ENCODE assay signal across 11 cellular contexts in the genomic region with DNA sequence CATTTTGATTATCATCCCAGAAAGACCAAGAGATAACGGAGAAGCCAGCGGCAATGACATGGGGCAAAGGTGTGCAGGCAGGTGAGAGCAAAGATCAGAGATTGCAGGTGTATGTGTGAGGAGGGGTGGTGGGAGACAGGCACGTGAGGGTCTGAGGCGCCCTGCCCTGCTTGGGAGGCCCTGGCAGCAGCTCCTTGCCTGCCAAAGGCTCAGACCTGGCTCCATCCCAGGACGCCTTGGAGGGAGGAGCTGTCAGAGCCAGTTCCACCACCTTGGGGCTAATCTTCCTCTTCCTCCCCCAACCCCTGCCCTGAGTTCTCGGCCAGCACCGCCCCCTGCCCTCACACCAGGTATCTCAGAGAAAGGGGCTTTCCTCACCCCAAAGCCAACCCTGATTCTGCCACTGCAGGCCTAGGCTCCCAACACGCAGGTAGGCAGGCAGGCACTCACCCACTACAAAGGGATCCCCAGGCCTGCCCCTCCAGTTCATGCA. TPM values are rescaled to one million over a fixed set of nuclear protein-coding genes. Genes with fewer than 3 reads are reported as not detected.
DNase-seq lines count a peak whose midpoint lies in the region; ATAC-seq and TF ChIP-seq lines count a peak whose summit lies in the region.
"Had no signal": no experiment of that assay in that cellular context is flagged by ENCODE, and none has a peak within 500 bp of the region (broad histone marks: within the 10 kb centered on the region; RNA-seq: fewer than 3 reads in every experiment).

No MANE protein-coding gene starts in this region.

- TF ChIP-seq CTCF in C4-2B (conservative IDR thresholded peaks at IDR 0.05): no peak
- no peak for TF ChIP-seq CTCF in MM.1S (IDR thresholded peaks at IDR 0.05; ENCODE audit: low read length)
- no peak for TF ChIP-seq CTCF in GM13977 (IDR thresholded peaks at IDR 0.05; ENCODE audit: extremely low read depth, insufficient read depth, missing control alignments)
- no peak for TF ChIP-seq CTCF in GM10248 (IDR thresholded peaks at IDR 0.05; ENCODE audit: control extremely low read depth, extremely low read depth, low read depth, missing control alignments)

- peaks cover 22% of the 10 kb centered on the region for H3K36me3 Mint-ChIP-seq in central memory CD8-positive, alpha-beta T cell (ENCODE audit: insufficient read depth)
- H3K36me3 Mint-ChIP-seq in naive thymus-derived CD4-positive, alpha-beta T cell: peaks cover 0 to 30% (median under 1%) of the 10 kb centered on the region in 5 donors

- peak overlapping the region; percentile 92 for H3K4me3 ChIP-seq in MM.1S (ENCODE audit: low read length)
- peak overlapping the region; percentile 86 for H3K4me3 ChIP-seq in naive thymus-derived CD4-positive, alpha-beta T cell (ENCODE audit: low read length)

- H3K27me3 ChIP-seq in MM.1S (replicated peaks; ENCODE audit: insufficient read depth, low read length): no peaks in the 10 kb centered on the region
- H3K27me3 ChIP-seq in naive thymus-derived CD4-positive, alpha-beta T cell (ENCODE audit: control insufficient read depth in 2 of 2, insufficient read depth in 2 of 2, low read length in 2 of 2): no peaks in the 10 kb centered on the region

- H3K4me3 Mint-ChIP-seq in central memory CD8-positive, alpha-beta T cell: peak overlapping the region; percentile 87
- H3K4me3 Mint-ChIP-seq in naive thymus-derived CD4-positive, alpha-beta T cell: peak overlapping the region; percentile 89 to 98 (median 94)

- CTCF ChIA-PET in naive thymus-derived CD4-positive, alpha-beta T cell (lab: Charles Lee): interaction anchor here (1.0 to 1.3 kb wide), 2 partner anchors 31 to 71 kb away, joined by 3 to 5 read pairs; no protein-coding TSS in a partner anchor
- CTCF ChIA-PET in GM10248 (lab: Yijun Ruan, JAX): interaction anchor here (1.7 to 2.3 kb wide), 2 partner anchors 7 to 13 kb away, joined by 6 to 7 read pairs; no protein-coding TSS in a partner anchor

- peaks cover 4% of the 10 kb centered on the region for H3K36me3 ChIP-seq in MM.1S (replicated peaks; ENCODE audit: insufficient read depth, low read length)
- H3K36me3 ChIP-seq in naive thymus-derived CD4-positive, alpha-beta T cell (ENCODE audit: control insufficient read depth in 2 of 3, insufficient read depth in 3 of 3, low read length in 3 of 3): peaks cover 0 to 35% (median 20%) of the 10 kb centered on the region in 3 experiments

- peaks cover 36% of the 10 kb centered on the region for H3K4me1 Mint-ChIP-seq in central memory CD8-positive, alpha-beta T cell
- peaks cover 23 to 60% (median 46%) of the 10 kb centered on the region in 7 donors for H3K4me1 Mint-ChIP-seq in naive thymus-derived CD4-positive, alpha-beta T cell

- in situ Hi-C loops in GM13977 (cut with MboI; ENCODE audit: low pct_unique_long_range_greater_than_20kb, low sequenced_read_pairs, unreplicated experiment): no loop called here

- TF ChIP-seq POLR2A in GM18505 (IDR thresholded peaks at IDR 0.05; ENCODE audit: borderline replicate concordance, extremely low read depth, insufficient read depth, insufficient read length): no peak

- no peaks in the 10 kb centered on the region for H3K9me3 ChIP-seq in MM.1S (replicated peaks; ENCODE audit: insufficient read depth, low read length)
- H3K9me3 ChIP-seq in naive thymus-derived CD4-positive, alpha-beta T cell (ENCODE audit: control insufficient read depth in 2 of 3, low read length in 3 of 3): no peaks in the 10 kb centered on the region

- no peaks in the 10 kb centered on the region for H3K9me3 Mint-ChIP-seq in central memory CD8-positive, alpha-beta T cell
- H3K9me3 Mint-ChIP-seq in naive thymus-derived CD4-positive, alpha-beta T cell: peaks cover 0 to 2% (median 0%) of the 10 kb centered on the region in 11 donors

- peak overlapping the region; percentile 95 for H3K27ac Mint-ChIP-seq in central memory CD8-positive, alpha-beta T cell (ENCODE audit: low read depth)
- H3K27ac Mint-ChIP-seq in naive thymus-derived CD4-positive, alpha-beta T cell: peak overlapping the region; percentile 81 to 97 (median 95)

- H3K27ac ChIP-seq in C4-2B (peak overlapping the region; percentile 84), MM.1S (ENCODE audit: low read length) (peak overlapping the region; percentile 93; the same call in 1 of the 2 replicates)
- H3K27ac ChIP-seq in naive thymus-derived CD4-positive, alpha-beta T cell (ENCODE audit: low read depth, low read length): peak overlapping the region; percentile 85

- H3K4me2 ChIP-seq in MM.1S (ENCODE audit: low read depth, low read length): peak overlapping the region; percentile 96

- H2AFZ ChIP-seq in MM.1S (ENCODE audit: low read length): no peak overlapping the region

- H4K20me1 ChIP-seq in MM.1S (ENCODE audit: insufficient read depth, low read length): no peaks in the 10 kb centered on the region

- H3K79me2 ChIP-seq in MM.1S (ENCODE audit: low read length): peaks cover 48% of the 10 kb centered on the region

- intact Hi-C loops in naive thymus-derived CD4-positive, alpha-beta T cell (cut with micrococcal nuclease): no loop called here

- POLR2A ChIA-PET in naive thymus-derived CD4-positive, alpha-beta T cell (lab: Charles Lee): interaction anchor here (5.8 kb wide), 1 partner anchor 30 kb away, joined by 102 read pairs; no protein-coding TSS in a partner anchor
- POLR2A ChIA-PET in GM10248 (lab: Yijun Ruan, JAX): no interaction called here

- H3K27me3 Mint-ChIP-seq in central memory CD8-positive, alpha-beta T cell: no peaks in the 10 kb centered on the region
- no peaks in the 10 kb centered on the region for H3K27me3 Mint-ChIP-seq in naive thymus-derived CD4-positive, alpha-beta T cell

- no peaks in the 10 kb centered on the region for H3K9me2 ChIP-seq in MM.1S (replicated peaks; ENCODE audit: insufficient read depth, low read length)

- H3F3A ChIP-seq in MM.1S (ENCODE audit: insufficient read depth, low read length): peaks cover 17% of the 10 kb centered on the region

- ATAC-seq in central memory CD8-positive, alpha-beta T cell (replicated peaks; ENCODE audit: extremely low read depth, poor library complexity, severe bottlenecking): no peak
- ATAC-seq in naive thymus-derived CD4-positive, alpha-beta T cell: peak; percentile 54
- ATAC-seq in GM18505 (IDR thresholded peaks at IDR 0.05; ENCODE audit: unreplicated experiment) (no peak), GM19023 (IDR thresholded peaks at IDR 0.05; ENCODE audit: unreplicated experiment) (no peak)

- peaks cover 16% of the 10 kb centered on the region for H3K4me1 ChIP-seq in MM.1S (ENCODE audit: low read length)
- H3K4me1 ChIP-seq in naive thymus-derived CD4-positive, alpha-beta T cell (ENCODE audit: control insufficient read depth in 2 of 2, insufficient read depth in 2 of 2, low read length in 2 of 2): peaks cover 27 to 36% of the 10 kb centered on the region in 2 donors

- peak overlapping the region; percentile 84 for H3K9ac ChIP-seq in MM.1S (ENCODE audit: low read length)

- DNase-seq in MM.1S (no peak), GM13977 (ENCODE audit: low spot score) (no peak), GM10248 (ENCODE audit: extremely low spot score) (no peak)
- DNase-seq in central memory CD8-positive, alpha-beta T cell (ENCODE audit: low spot score in 2 of 2): no peak
- DNase-seq in naive thymus-derived CD4-positive, alpha-beta T cell: peak in 4 of 9 donors; percentile 25 to 65 (median 39)
- DNase-seq: NCI-H187, SHP77 had no signal

RNA-seq across cellular contexts. Expression of gene AQP3, which starts 2.0 kb away (rescaled TPM):
- total RNA-seq in naive thymus-derived CD4-positive, alpha-beta T cell: 100 to 1,000 TPM in 3 of 5 experiments, 10 to 100 TPM in 2; 53.3 to 173 (median 110) TPM
- 100 to 1,000 TPM; 178 to 252 TPM for polyA plus RNA-seq in naive thymus-derived CD4-positive, alpha-beta T cell

RNA-seq across cellular contexts. Expression of gene NOL6, which starts 28.3 kb away (rescaled TPM):
- 10 to 100 TPM; 34.0 to 48.0 (median 44.0) TPM for total RNA-seq in naive thymus-derived CD4-positive, alpha-beta T cell
- 10 to 100 TPM; 14.2 to 30.0 TPM for polyA plus RNA-seq in naive thymus-derived CD4-positive, alpha-beta T cell

RNA-seq across cellular contexts. Expression of gene AQP7, which starts 43.1 kb away (rescaled TPM):
- total RNA-seq in naive thymus-derived CD4-positive, alpha-beta T cell: 1 to 10 TPM in 3 of 5 experiments, under 1 TPM in 2; 0.32 to 1.9 (median 1.1) TPM
- under 1 TPM in 1 of 2 donors, not detected in 1; 0.53 TPM for polyA plus RNA-seq in naive thymus-derived CD4-positive, alpha-beta T cell
- total RNA-seq: osteocyte had no signal
